In genomic region chr3:12076666-12077065, GRCh38 we compare ENCODE assay signal across 5 cellular contexts.
"Had no signal": no experiment of that assay in that cellular context is flagged by ENCODE, and none has a peak within 500 bp of the region (broad histone marks: within the 10 kb centered on the region; RNA-seq: fewer than 3 reads in every experiment).

No MANE protein-coding gene starts in this region.

- H3K4me1 ChIP-seq: HAP-1 had no signal

- ATAC-seq: HCT116 had no signal

- H3K4me3 ChIP-seq: HAP-1 had no signal

- H3K36me3 ChIP-seq: HAP-1 had no signal

- DNase-seq: GOT3, H7, IMR-90 had no signal
